In genomic region chr4:138629669-138630068, GRCh38 we compare ENCODE assay signal across 6 cellular contexts.
"Had no signal": no experiment of that assay in that cellular context is flagged by ENCODE, and none has a peak within 500 bp of the region (broad histone marks: within the 10 kb centered on the region; RNA-seq: fewer than 3 reads in every experiment).

No MANE protein-coding gene starts in this region.

- H3K27ac ChIP-seq: HL-60 had no signal

- ATAC-seq: HepG2, K562 had no signal

- DNase-seq: IMR-90, KBM-7, KG1 had no signal

- H3K4me3 ChIP-seq: K562 had no signal
